Comparison of ENCODE assay signal across 11 cellular contexts in the genomic region with DNA sequence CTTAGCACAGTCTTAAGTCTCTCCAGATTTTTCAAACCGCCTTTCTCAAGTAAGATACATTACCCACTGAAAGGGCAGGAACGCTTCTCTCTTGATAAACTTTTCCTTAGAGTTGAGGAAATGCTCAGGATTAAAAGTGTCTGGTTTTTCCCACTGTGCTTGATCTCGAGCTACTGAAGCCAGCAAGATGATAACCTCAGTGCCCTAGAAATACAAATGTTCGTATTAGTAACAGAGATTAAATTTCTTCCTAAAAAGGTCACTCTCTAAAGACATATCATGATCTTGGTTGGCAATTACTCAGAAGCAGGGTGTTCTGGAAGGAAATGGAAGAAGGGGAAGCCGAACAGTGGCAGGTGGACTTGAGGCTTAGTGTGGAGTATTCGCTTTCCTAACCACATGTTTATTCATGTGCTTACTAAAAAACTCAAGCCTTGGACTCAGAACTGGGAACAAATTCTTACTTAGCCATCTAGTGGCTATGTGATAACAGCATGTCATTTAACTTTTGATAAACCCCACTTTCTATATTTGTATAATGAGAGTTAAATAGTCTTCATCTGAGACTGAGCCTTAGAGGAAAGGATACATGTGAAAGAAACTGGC. TPM values are rescaled to one million over a fixed set of nuclear protein-coding genes. Genes with fewer than 3 reads are reported as not detected.
DNase-seq lines count a peak whose midpoint lies in the region; ATAC-seq, FAIRE-seq and TF ChIP-seq lines count a peak whose summit lies in the region.
"Had no signal": no experiment of that assay in that cellular context is flagged by ENCODE, and none has a peak within 500 bp of the region (broad histone marks: within the 10 kb centered on the region; RNA-seq: fewer than 3 reads in every experiment).

No MANE protein-coding gene starts in this region.

- peak; percentile 7 for DNase-seq in EL
- DNase-seq in endodermal cell = no peak
- no peak for DNase-seq in pancreas
- DNase-seq in mucosa of descending colon = no peak
- no peak for DNase-seq in Karpas-422
- DNase-seq in SHP77 treated with DMSO at 0.1 percent for 48 hours (lab: John Stamatoyannopoulos, UW) = no peak
- DNase-seq: MV-4-11; stimulated activated naive CD8-positive, alpha-beta T cell treated with anti-CD3 and anti-CD28 coated beads, Interleukin-15, Interleukin-2, amounts not matched to agents 100 U/mL and 50 U/mL, for 24 hours had no signal

- H2AFZ ChIP-seq in OCI-LY3 (ENCODE audit: low read depth, low read length) (0 out of 2 replicates have a peak overlapping the region, but pooled peaks have one; percentile 27), Karpas-422 (ENCODE audit: low read length) (no peak overlapping the region)

- no peaks in the 10 kb centered on the region for H3K36me3 Mint-ChIP-seq in endodermal cell (ENCODE audit: low read depth)

- intact Hi-C loops in pancreas (cut with DNase I) = no loop called here
- intact Hi-C loops in mucosa of descending colon (cut with DNase I, micrococcal nuclease) = no loop called here

- H3K36me3 ChIP-seq in OCI-LY3 (replicated peaks; ENCODE audit: low read depth, low read length) (no peaks in the 10 kb centered on the region), endodermal cell (ENCODE audit: control insufficient read depth, insufficient read depth, low read length) (no peaks in the 10 kb centered on the region), pancreas (no peaks in the 10 kb centered on the region), mucosa of descending colon (ENCODE audit: low read depth) (no peaks in the 10 kb centered on the region), Karpas-422 (ENCODE audit: insufficient read depth, low read length) (no peaks in the 10 kb centered on the region)

- H3K79me2 ChIP-seq in OCI-LY3 (ENCODE audit: low read length) (no peaks in the 10 kb centered on the region), Karpas-422 (ENCODE audit: low read length) (no peaks in the 10 kb centered on the region)

- H3K4me2 ChIP-seq in OCI-LY3 (ENCODE audit: low read length) (no peak overlapping the region), Karpas-422 (ENCODE audit: low read depth, low read length, poor library complexity, severe bottlenecking) (no peak overlapping the region)

- H3K9me3 ChIP-seq in OCI-LY3 (ENCODE audit: insufficient read depth, low read length) = no peaks in the 10 kb centered on the region
- peaks cover 4% of the 10 kb centered on the region for H3K9me3 ChIP-seq in endodermal cell (ENCODE audit: control insufficient read depth, low read length)
- H3K9me3 ChIP-seq in pancreas = no peaks in the 10 kb centered on the region
- no peaks in the 10 kb centered on the region for H3K9me3 ChIP-seq in mucosa of descending colon
- H3K9me3 ChIP-seq in Karpas-422 (ENCODE audit: low read length) = no peaks in the 10 kb centered on the region

- no peaks in the 10 kb centered on the region for H3K9me2 ChIP-seq in Karpas-422 (replicated peaks; ENCODE audit: insufficient read depth, low read length)

- H3K9ac ChIP-seq in OCI-LY3 (ENCODE audit: low read length) (no peak overlapping the region), endodermal cell (ENCODE audit: extremely low read depth, low read length, poor library complexity, severe bottlenecking) (no peak overlapping the region), Karpas-422 (ENCODE audit: low read length) (no peak overlapping the region)

- peaks cover 70% of the 10 kb centered on the region for H3K27me3 Mint-ChIP-seq in endodermal cell (ENCODE audit: insufficient read depth)

- H4K20me1 ChIP-seq in OCI-LY3 (ENCODE audit: insufficient read depth, low read length) (no peaks in the 10 kb centered on the region), Karpas-422 (ENCODE audit: insufficient read depth, low read depth, low read length) (no peaks in the 10 kb centered on the region)

- H3K27ac ChIP-seq in OCI-LY3 (ENCODE audit: low read length) (no peak overlapping the region), endodermal cell (ENCODE audit: low read depth, low read length) (no peak overlapping the region), pancreas (no peak overlapping the region), Karpas-422 (ENCODE audit: low read length) (no peak overlapping the region)

- no peak overlapping the region for H3K4me3 Mint-ChIP-seq in endodermal cell
- H3K4me3 Mint-ChIP-seq: activated T-helper 17 cell treated with anti-CD3 and anti-CD28 coated beads, Interleukin-2, amount 50 U/mL, for 72 hours had no signal

- no peaks in the 10 kb centered on the region for H3K27me3 ChIP-seq in OCI-LY3 (ENCODE audit: low read depth, low read length)
- H3K27me3 ChIP-seq in endodermal cell (ENCODE audit: control insufficient read depth, insufficient read depth, low read length, poor library complexity, severe bottlenecking) = peaks cover 4% of the 10 kb centered on the region
- H3K27me3 ChIP-seq in pancreas = no peaks in the 10 kb centered on the region
- H3K27me3 ChIP-seq in Karpas-422 (ENCODE audit: low read length) = no peaks in the 10 kb centered on the region

- H3K4me1 Mint-ChIP-seq in endodermal cell = peaks cover 19% of the 10 kb centered on the region
- H3K4me1 Mint-ChIP-seq: activated T-helper 17 cell treated with anti-CD3 and anti-CD28 coated beads, Interleukin-2, amount 50 U/mL, for 72 hours had no signal

- peaks cover 4% of the 10 kb centered on the region for H3K9me3 Mint-ChIP-seq in endodermal cell
- H3K9me3 Mint-ChIP-seq: activated T-helper 17 cell treated with anti-CD3 and anti-CD28 coated beads, Interleukin-2, amount 50 U/mL, for 72 hours had no signal

- TF ChIP-seq CTCF in OCI-LY3 (IDR thresholded peaks at IDR 0.05; ENCODE audit: low read depth, low read length) (no peak; the same call in 1 of the 2 replicates), endodermal cell (conservative IDR thresholded peaks at IDR 0.05) (peak; percentile 13), pancreas (IDR thresholded peaks at IDR 0.05) (no peak), mucosa of descending colon (IDR thresholded peaks at IDR 0.05) (no peak)

- ATAC-seq in pancreas (peak; percentile 50 to 70 (median 68)), HG03378 (IDR thresholded peaks at IDR 0.05; ENCODE audit: unreplicated experiment) (no peak), mucosa of descending colon (no peak)
- ATAC-seq: activated T-helper 17 cell treated with anti-CD3 and anti-CD28 coated beads, Interleukin-2, amount 50 U/mL, for 72 hours; stimulated activated naive CD8-positive, alpha-beta T cell treated with anti-CD3 and anti-CD28 coated beads, Interleukin-15, Interleukin-2, amounts not matched to agents 100 U/mL and 50 U/mL, for 24 hours had no signal

- H3K27ac Mint-ChIP-seq in endodermal cell = no peak overlapping the region
- H3K27ac Mint-ChIP-seq: activated T-helper 17 cell treated with anti-CD3 and anti-CD28 coated beads, Interleukin-2, amount 50 U/mL, for 72 hours had no signal

- WGBS in endodermal cell (ENCODE audit: insufficient coverage in 1 of 2, insufficient read length in 1 of 2), 2 experiments = 87 to 90% methylated on average over 3 to 6 of the region's 6 CpGs
- 23 to 27% methylated on average over 6 of the region's 6 CpGs for WGBS in pancreas, 2 donors

- FAIRE-seq in pancreas (lab: Jason Lieb, UNC) = no peak

- no peaks in the 10 kb centered on the region for H3K4me1 ChIP-seq in OCI-LY3 (ENCODE audit: low read length)
- peaks cover 11% of the 10 kb centered on the region for H3K4me1 ChIP-seq in endodermal cell (ENCODE audit: control insufficient read depth, insufficient read depth, low read length)
- H3K4me1 ChIP-seq in pancreas = peaks cover 0 to 6% (median 5%) of the 10 kb centered on the region in 3 donors
- H3K4me1 ChIP-seq in mucosa of descending colon (ENCODE audit: low read depth) = no peaks in the 10 kb centered on the region
- no peaks in the 10 kb centered on the region for H3K4me1 ChIP-seq in Karpas-422 (ENCODE audit: low read length)

- H3K4me3 ChIP-seq in OCI-LY3 (ENCODE audit: low read length) = no peak overlapping the region
- H3K4me3 ChIP-seq in endodermal cell (ENCODE audit: low read length) = no peak overlapping the region
- no peak overlapping the region for H3K4me3 ChIP-seq in pancreas
- H3K4me3 ChIP-seq in mucosa of descending colon = no peak overlapping the region
- no peak overlapping the region for H3K4me3 ChIP-seq in Karpas-422 (ENCODE audit: low read length)

RNA-seq across cellular contexts. Expression of gene C6orf141, which starts 20.1 kb away (rescaled TPM):
- 1 to 10 TPM in 1 of 2 donors, under 1 TPM in 1; 0.81 to 1.7 TPM for total RNA-seq in endodermal cell
- polyA plus RNA-seq in endodermal cell (2013, experiment 1 of 2) = 6.7 TPM
- polyA plus RNA-seq in endodermal cell (2013, experiment 2 of 2) = 9.1 TPM
- total RNA-seq in pancreas = 1 to 10 TPM; 2.4 to 9.3 (median 4.6) TPM
- polyA plus RNA-seq in pancreas = 10 to 100 TPM; 14.5 to 21.1 TPM
- 10 to 100 TPM in 1 of 3 donors, 1 to 10 TPM in 2; 4.1 to 10.6 (median 5.4) TPM for total RNA-seq in mucosa of descending colon
- total RNA-seq in Karpas-422 (2014; rRNA removed; shearing (Covaris generic); ENCODE audit: low replicate concordance) = not detected in 2 replicates
- total RNA-seq: activated T-helper 17 cell treated with anti-CD3 and anti-CD28 coated beads, Interleukin-2, amount 50 U/mL, for 72 hours had no signal

Comparison
In these comparisons a context has a peak if more than half of its experiments do, and no peak if none do; other contexts are left out.
1. ATAC-seq: peak in pancreas (4 of 4); none in HG03378 (single experiment) and mucosa of descending colon (single experiment).